ENCODE assay signal across 7 cellular contexts in the genomic region with DNA sequence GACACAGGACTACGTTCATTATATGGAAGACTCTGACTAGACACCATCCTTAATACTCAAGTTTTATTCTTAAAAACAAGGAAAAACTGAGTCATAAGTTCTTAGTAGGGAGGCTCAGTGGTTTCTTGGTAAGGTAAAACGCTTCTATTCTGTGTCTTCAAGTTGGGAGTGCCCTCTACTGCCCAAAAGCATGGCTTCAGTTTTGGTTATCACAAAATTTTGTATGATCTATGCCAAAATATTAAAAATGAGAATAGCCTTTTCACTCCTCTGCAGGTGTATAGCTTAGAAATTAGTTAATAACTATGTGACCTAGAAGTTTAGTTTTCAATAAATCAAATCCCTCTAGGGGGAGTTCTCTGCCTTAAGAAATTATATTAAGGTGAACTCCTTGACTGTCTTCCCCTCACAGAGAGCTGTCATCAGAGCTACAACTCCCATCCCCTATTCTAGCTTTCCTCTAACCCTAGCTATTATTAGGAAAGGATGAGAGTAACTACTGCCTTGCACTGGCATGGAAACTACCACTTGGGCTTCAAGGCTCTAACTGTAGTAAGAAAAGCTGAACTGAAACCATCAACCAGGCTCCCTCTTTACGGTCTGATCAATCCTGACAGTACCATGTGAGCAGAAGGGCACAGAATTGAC.
DNase-seq lines count a peak whose midpoint lies in the region; ATAC-seq and TF ChIP-seq lines count a peak whose summit lies in the region.

No MANE protein-coding gene starts in this region.

- H3K4me1 ChIP-seq in RWPE2 (ENCODE audit: insufficient read depth, poor library complexity, severe bottlenecking), result peaks cover 11% of the 10 kb centered on the region

- no peaks in the 10 kb centered on the region for H3K36me3 ChIP-seq in RWPE2 (ENCODE audit: low read depth)

- no peak for DNase-seq in HFFc6
- no peak for DNase-seq in RWPE2 (ENCODE audit: low spot score)
- DNase-seq in left lobe of liver (ENCODE audit: low spot score), result no peak
- no peak for DNase-seq in cerebellar nuclear complex (lab: John Stamatoyannopoulos, UW)
- DNase-seq in GM13976 (ENCODE audit: low spot score), result no peak
- DNase-seq in NCI-H446 (lab: John Stamatoyannopoulos, UW), result no peak

- no peaks in the 10 kb centered on the region; the same call in 1 of the 2 replicates for H3K27me3 Mint-ChIP-seq in HFFc6 (ENCODE audit: insufficient read depth)

- in situ Hi-C loops in GM13976 (cut with MboI; ENCODE audit: low sequenced_read_pairs, unreplicated experiment), result no loop called here

- no peak overlapping the region for H3K27ac ChIP-seq in RWPE2 (ENCODE audit: poor library complexity, severe bottlenecking)

- no peak overlapping the region for H3K4me3 ChIP-seq in RWPE2 (ENCODE audit: severe bottlenecking)

- H3K27ac Mint-ChIP-seq in HFFc6, result no peak overlapping the region

- H3K36me3 Mint-ChIP-seq in HFFc6 (ENCODE audit: low read depth), result no peaks in the 10 kb centered on the region

- H3K27me3 ChIP-seq in RWPE2 (ENCODE audit: insufficient read depth, poor library complexity, severe bottlenecking), result no peaks in the 10 kb centered on the region

- peaks cover 50% of the 10 kb centered on the region for H3K4me1 Mint-ChIP-seq in HFFc6 (ENCODE audit: low read depth)

- TF ChIP-seq CTCF in HFFc6 (IDR thresholded peaks at IDR 0.05) (peak; percentile 68), RWPE2 (IDR thresholded peaks at IDR 0.05; ENCODE audit: poor library complexity, severe bottlenecking) (peak; percentile 61), GM13976 (IDR thresholded peaks at IDR 0.05; ENCODE audit: borderline replicate concordance, control extremely low read depth, extremely low read depth, insufficient read depth, missing control alignments) (no peak)

- no peak overlapping the region for H3K4me3 Mint-ChIP-seq in HFFc6

- H3K9me3 Mint-ChIP-seq in HFFc6, result no peaks in the 10 kb centered on the region

- no peaks in the 10 kb centered on the region for H3K9me3 ChIP-seq in RWPE2 (ENCODE audit: severe bottlenecking)

- ATAC-seq in GM18511 (IDR thresholded peaks at IDR 0.05; ENCODE audit: unreplicated experiment) (peak; percentile 86), RWPE2 (ENCODE audit: low read depth) (peak; percentile 59), left lobe of liver (peak; percentile 47)
